ENCODE assay signal across 18 cellular contexts in the genomic region with DNA sequence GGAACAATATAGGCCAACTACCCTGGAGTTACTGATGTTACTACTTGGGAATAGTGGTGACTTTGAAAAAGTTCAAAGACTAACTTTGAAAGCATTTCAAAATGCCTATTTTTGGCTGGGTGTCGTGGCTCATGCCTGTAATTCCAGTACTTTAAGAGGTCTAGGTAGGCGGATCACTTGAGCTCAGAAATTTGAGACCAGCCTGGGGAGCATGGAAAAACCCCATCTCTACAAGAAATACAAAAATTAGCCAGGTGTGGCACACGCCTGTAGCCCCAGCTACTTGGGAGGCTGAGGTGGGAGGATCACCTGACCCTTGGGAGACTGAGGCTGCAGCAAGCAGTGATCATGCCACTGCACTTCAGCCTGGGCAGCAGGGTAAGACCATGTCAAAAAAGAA.
DNase-seq lines count a peak whose midpoint lies in the region; ATAC-seq, FAIRE-seq and TF ChIP-seq lines count a peak whose summit lies in the region.
"Had no signal": no experiment of that assay in that cellular context is flagged by ENCODE, and none has a peak within 500 bp of the region (broad histone marks: within the 10 kb centered on the region; RNA-seq: fewer than 3 reads in every experiment).

No MANE protein-coding gene starts in this region.

- H3K23ac ChIP-seq in IMR-90 (ENCODE audit: low read depth, low read length) (no peak overlapping the region), trophoblast cell (ENCODE audit: low read length) (no peak overlapping the region)

- DNase-seq in CD4-positive, alpha-beta T cell = no peak
- DNase-seq in IMR-90 = no peak
- DNase-seq in astrocyte (ENCODE audit: low read depth) = peak; percentile 53
- peak in 1 of 2 donors; percentile 56 for DNase-seq in trophoblast cell
- DNase-seq in Karpas-422 = no peak
- no peak for DNase-seq in KG1 (lab: John Stamatoyannopoulos, UW)
- DNase-seq in GM13977 (ENCODE audit: low spot score) = no peak
- DNase-seq: DMS79 treated with DMSO at 0.1 percent for 48 hours, H9, MG63, NCI-H1092 treated with DMSO at 0.1 percent for 48 hours, NCI-H146, NCI-H2081, SHP77, SK-N-SH had no signal

- peak overlapping the region; percentile 70; the same call in 1 of the 2 replicates for H4K5ac ChIP-seq in IMR-90 (ENCODE audit: low read depth, low read length)

- H3K4me2 ChIP-seq in IMR-90 (ENCODE audit: low read depth, low read length) (no peak overlapping the region), astrocyte (ENCODE audit: low read length) (no peak overlapping the region), trophoblast cell (ENCODE audit: low read length) (no peak overlapping the region), Karpas-422 (ENCODE audit: low read depth, low read length, poor library complexity, severe bottlenecking) (no peak overlapping the region)
- H3K4me2 ChIP-seq: KMS-11, SK-N-SH had no signal

- H2BK20ac ChIP-seq in IMR-90 (ENCODE audit: low read depth, low read length) = peak overlapping the region; percentile 36; the same call in 1 of the 2 replicates

- H3K4ac ChIP-seq in IMR-90 (ENCODE audit: low read depth, low read length) (peak overlapping the region; percentile 66; the same call in 1 of the 2 replicates), trophoblast cell (ENCODE audit: low read depth, low read length) (no peak overlapping the region)

- peaks cover 3% of the 10 kb centered on the region; the same call in 1 of the 2 replicates for H3K9me1 ChIP-seq in IMR-90 (ENCODE audit: insufficient read depth, low read length)

- dilution Hi-C loops in IMR-90 (cut with HindIII; ENCODE audit: low sequenced_read_pairs, unreplicated experiment) = no loop called here

- peak overlapping the region; percentile 37; the same call in 1 of the 2 replicates for H2BK120ac ChIP-seq in IMR-90 (ENCODE audit: low read depth, low read length)
- H2BK120ac ChIP-seq in trophoblast cell (ENCODE audit: insufficient read depth, low read length, poor library complexity) = peak overlapping the region; percentile 45

- H3K9me3 Mint-ChIP-seq in CD4-positive, alpha-beta T cell = no peaks in the 10 kb centered on the region
- H3K9me3 Mint-ChIP-seq in astrocyte (ENCODE audit: unreplicated experiment) = no peaks in the 10 kb centered on the region

- no TSS peak for BruUV-seq in IMR-90 (replicated peaks; lab: Mats Ljungman, UMichigan)

- H4K8ac ChIP-seq in IMR-90 (ENCODE audit: low read depth in 2 of 2, low read length in 2 of 2) (no peak overlapping the region; a peak in 1 of 4 replicates), trophoblast cell (ENCODE audit: low read depth, low read length) (no peak overlapping the region)

- FAIRE-seq in astrocyte (lab: Jason Lieb, UNC) = no peak
- FAIRE-seq: RCC 7860 had no signal

- TF ChIP-seq POLR2A in IMR-90 (IDR thresholded peaks at IDR 0.05; ENCODE audit: low read depth, low read length) = no peak

- no peak for ATAC-seq in CD4-positive, alpha-beta T cell (ENCODE audit: poor library complexity)
- no peak for ATAC-seq in IMR-90 (ENCODE audit: low read depth)

- H3K36me3 ChIP-seq in IMR-90 (ENCODE audit: control insufficient read depth, insufficient read depth, low read length) = no peaks in the 10 kb centered on the region
- H3K36me3 ChIP-seq in astrocyte (ENCODE audit: insufficient read depth, low read length) = no peaks in the 10 kb centered on the region
- no peaks in the 10 kb centered on the region for H3K36me3 ChIP-seq in trophoblast cell (ENCODE audit: control insufficient read depth in 1 of 2, insufficient read depth in 2 of 2, low read length in 2 of 2)
- no peaks in the 10 kb centered on the region for H3K36me3 ChIP-seq in Karpas-422 (ENCODE audit: insufficient read depth, low read length)
- H3K36me3 ChIP-seq: MG63 had no signal

- POLR2A ChIA-PET in CD4-positive, alpha-beta T cell (lab: Charles Lee) = interaction anchor here (3.7 kb wide), 1 partner anchor 106 kb away, joined by 15 read pairs; the partner anchor contains the start of gene ARRDC3
- POLR2A ChIA-PET in IMR-90 (lab: Charles Lee; ENCODE audit: unreplicated experiment) = no interaction called here

- H3K4me1 Mint-ChIP-seq in CD4-positive, alpha-beta T cell (ENCODE audit: low read depth) = peaks cover 23% of the 10 kb centered on the region
- peaks cover 36% of the 10 kb centered on the region for H3K4me1 Mint-ChIP-seq in astrocyte (ENCODE audit: low read depth, unreplicated experiment)

- H3K4me3 Mint-ChIP-seq in CD4-positive, alpha-beta T cell = peak overlapping the region; percentile 28
- H3K4me3 Mint-ChIP-seq in astrocyte (ENCODE audit: unreplicated experiment) = no peak overlapping the region

- CTCF ChIA-PET in CD4-positive, alpha-beta T cell (lab: Charles Lee) = no interaction called here
- CTCF ChIA-PET in IMR-90 (lab: Yijun Ruan, JAX) = interaction anchor here (0.6 kb wide), 1 partner anchor 18 kb away, joined by 3 read pairs; no protein-coding TSS in a partner anchor

- peak overlapping the region; percentile 34; the same call in 2 of the 3 replicates for H2BK15ac ChIP-seq in IMR-90 (ENCODE audit: low read depth, low read length)

- no CpG with 5 or more reads among the region's 3 CpGs for WGBS in IMR-90 (ENCODE audit: extremely low coverage in 2 of 2, insufficient read length in 1 of 2), 2 experiments
- WGBS in trophoblast cell (ENCODE audit: extremely low coverage, insufficient coverage, insufficient read length) = no CpG with 5 or more reads among the region's 3 CpGs

- H3K79me1 ChIP-seq in IMR-90 (ENCODE audit: low read depth in 1 of 2, low read length in 2 of 2) (no peaks in the 10 kb centered on the region), trophoblast cell (ENCODE audit: low read length) (peaks cover 11% of the 10 kb centered on the region)

- no peak for TF ChIP-seq CTCF in CD4-positive, alpha-beta T cell (IDR thresholded peaks at IDR 0.05)
- TF ChIP-seq CTCF in IMR-90 (conservative IDR thresholded peaks at IDR 0.05; ENCODE audit: low read depth, low read length) (no peak), astrocyte (IDR thresholded peaks at IDR 0.05; ENCODE audit: insufficient read depth, low read depth, low read length) (no peak), GM13977 (IDR thresholded peaks at IDR 0.05; ENCODE audit: extremely low read depth, insufficient read depth, missing control alignments) (no peak)

- H3K79me2 ChIP-seq in astrocyte (ENCODE audit: insufficient read depth, low read length) (no peaks in the 10 kb centered on the region), trophoblast cell (ENCODE audit: control insufficient read depth, insufficient read depth, low read length, poor library complexity) (no peaks in the 10 kb centered on the region), Karpas-422 (ENCODE audit: low read length) (no peaks in the 10 kb centered on the region)

- peak overlapping the region; percentile 86 for H2BK12ac ChIP-seq in trophoblast cell (ENCODE audit: low read length)

- peaks cover 5% of the 10 kb centered on the region for H3K36me3 Mint-ChIP-seq in CD4-positive, alpha-beta T cell (ENCODE audit: low read depth)
- H3K36me3 Mint-ChIP-seq in astrocyte (ENCODE audit: low read depth, unreplicated experiment) = no peaks in the 10 kb centered on the region

- H3K27me3 ChIP-seq in CD4-positive, alpha-beta T cell (ENCODE audit: control insufficient read depth, insufficient read depth, low read length) = no peaks in the 10 kb centered on the region
- H3K27me3 ChIP-seq in IMR-90 (ENCODE audit: control insufficient read depth, insufficient read depth, low read length) (no peaks in the 10 kb centered on the region), astrocyte (ENCODE audit: insufficient read depth, low read length) (no peaks in the 10 kb centered on the region), trophoblast cell (ENCODE audit: insufficient read depth, low read length) (no peaks in the 10 kb centered on the region), Karpas-422 (ENCODE audit: low read length) (no peaks in the 10 kb centered on the region)
- H3K27me3 ChIP-seq: MG63 had no signal

- no peak overlapping the region for H3K56ac ChIP-seq in IMR-90 (ENCODE audit: extremely low read depth, insufficient read depth, low read length)

- H3K14ac ChIP-seq in IMR-90 (replicated peaks; ENCODE audit: low read depth, low read length) (no peak overlapping the region), trophoblast cell (ENCODE audit: low read length) (no peak overlapping the region)

- no peaks in the 10 kb centered on the region for H3K27me3 Mint-ChIP-seq in CD4-positive, alpha-beta T cell
- no peaks in the 10 kb centered on the region for H3K27me3 Mint-ChIP-seq in astrocyte (ENCODE audit: low read depth, unreplicated experiment)

- H2AK9ac ChIP-seq in IMR-90 (replicated peaks; ENCODE audit: low read depth, low read length, poor library complexity) = no peak overlapping the region

- peak overlapping the region; percentile 57; the same call in 1 of the 2 replicates for H3K18ac ChIP-seq in IMR-90 (ENCODE audit: low read depth, low read length)
- H3K18ac ChIP-seq in trophoblast cell (ENCODE audit: low read length) = peak overlapping the region; percentile 65

- peaks cover 11% of the 10 kb centered on the region for H3K4me1 ChIP-seq in IMR-90 (ENCODE audit: control insufficient read depth, insufficient read depth, low read length)
- H3K4me1 ChIP-seq in astrocyte (ENCODE audit: insufficient read depth, low read length) = peaks cover 31% of the 10 kb centered on the region
- peaks cover 2% of the 10 kb centered on the region in 2 experiments for H3K4me1 ChIP-seq in trophoblast cell (ENCODE audit: control insufficient read depth in 1 of 2, insufficient read depth in 2 of 2, low read length in 2 of 2)
- H3K4me1 ChIP-seq in Karpas-422 (ENCODE audit: low read length) = peaks cover 13% of the 10 kb centered on the region

- H3K27ac Mint-ChIP-seq in CD4-positive, alpha-beta T cell = no peak overlapping the region
- peak overlapping the region; percentile 62 for H3K27ac Mint-ChIP-seq in astrocyte (ENCODE audit: unreplicated experiment)

- no peaks in the 10 kb centered on the region for H3K9me3 ChIP-seq in CD4-positive, alpha-beta T cell (ENCODE audit: control insufficient read depth, low read length)
- H3K9me3 ChIP-seq in IMR-90 (ENCODE audit: control insufficient read depth, insufficient read depth, low read length) (no peaks in the 10 kb centered on the region), astrocyte (ENCODE audit: insufficient read depth, low read depth, low read length) (no peaks in the 10 kb centered on the region), trophoblast cell (ENCODE audit: insufficient read depth, low read depth, low read length) (no peaks in the 10 kb centered on the region), Karpas-422 (ENCODE audit: low read length) (no peaks in the 10 kb centered on the region)
- H3K9me3 ChIP-seq: MG63, SK-N-SH had no signal

- H2BK5ac ChIP-seq in IMR-90 (ENCODE audit: low read depth, low read length, poor library complexity, severe bottlenecking) (peak overlapping the region; percentile 27), trophoblast cell (ENCODE audit: low read depth, low read length, poor library complexity) (no peak overlapping the region)

- no peak overlapping the region for H3K9ac ChIP-seq in IMR-90 (ENCODE audit: low read depth, low read length)
- H3K9ac ChIP-seq in astrocyte (ENCODE audit: low read length) = no peak overlapping the region
- H3K9ac ChIP-seq in trophoblast cell (ENCODE audit: low read length) = no peak overlapping the region
- no peak overlapping the region for H3K9ac ChIP-seq in Karpas-422 (ENCODE audit: low read length)
- H3K9ac ChIP-seq: KMS-11, SK-N-SH had no signal

- H4K12ac ChIP-seq in trophoblast cell (ENCODE audit: low read depth, low read length) = no peak overlapping the region

- in situ Hi-C loops in IMR-90 (cut with MboI; ENCODE audit: low sequenced_read_pairs) (no loop called here), GM13977 (cut with MboI; ENCODE audit: low pct_unique_long_range_greater_than_20kb, low sequenced_read_pairs, unreplicated experiment) (no loop called here)

- TF ChIP-seq RAD21 in IMR-90 (IDR thresholded peaks at IDR 0.05; ENCODE audit: low read length) = no peak

- H3K4me3 ChIP-seq in IMR-90 (ENCODE audit: insufficient read depth, low read depth, low read length) = no peak overlapping the region
- no peak overlapping the region for H3K4me3 ChIP-seq in astrocyte (ENCODE audit: insufficient read depth, low read depth, low read length)
- H3K4me3 ChIP-seq in trophoblast cell (ENCODE audit: low read depth, low read length) = no peak overlapping the region
- no peak overlapping the region for H3K4me3 ChIP-seq in Karpas-422 (ENCODE audit: low read length)
- H3K4me3 ChIP-seq: MG63 had no signal

- no peaks in the 10 kb centered on the region for H4K20me1 ChIP-seq in IMR-90 (ENCODE audit: insufficient read depth, low read length)
- H4K20me1 ChIP-seq in astrocyte (ENCODE audit: insufficient read depth, low read length) = no peaks in the 10 kb centered on the region
- H4K20me1 ChIP-seq in Karpas-422 (ENCODE audit: insufficient read depth, low read depth, low read length) = no peaks in the 10 kb centered on the region

- intact Hi-C loops in CD4-positive, alpha-beta T cell (cut with DNase I, micrococcal nuclease) = no loop called here
- intact Hi-C loops in IMR-90 (cut with micrococcal nuclease) = no loop called here

- H4K91ac ChIP-seq in IMR-90 (ENCODE audit: insufficient read depth, low read depth, low read length) = no peak overlapping the region; the same call in 1 of the 2 replicates
- peak overlapping the region; percentile 85 for H4K91ac ChIP-seq in trophoblast cell (ENCODE audit: low read depth, low read length)

- H3K27ac ChIP-seq in CD4-positive, alpha-beta T cell (ENCODE audit: low read depth, low read length) = no peak overlapping the region
- no peak overlapping the region for H3K27ac ChIP-seq in IMR-90 (ENCODE audit: insufficient read depth, low read length)
- no peak overlapping the region for H3K27ac ChIP-seq in astrocyte (ENCODE audit: low read depth, low read length)
- H3K27ac ChIP-seq in trophoblast cell (ENCODE audit: low read depth, low read length) = no peak overlapping the region
- no peak overlapping the region for H3K27ac ChIP-seq in Karpas-422 (ENCODE audit: low read length)
- H3K27ac ChIP-seq: C4-2B, KMS-11 had no signal

- peak overlapping the region; percentile 75; the same call in 1 of the 2 replicates for H2AK5ac ChIP-seq in IMR-90 (ENCODE audit: low read depth, low read length)
- no peak overlapping the region for H2AK5ac ChIP-seq in trophoblast cell (ENCODE audit: low read length)

- H3K9me2 ChIP-seq in Karpas-422 (replicated peaks; ENCODE audit: insufficient read depth, low read length) = no peaks in the 10 kb centered on the region
- H3K9me2 ChIP-seq: SK-N-SH had no signal

- H2AFZ ChIP-seq in IMR-90 (replicated peaks; ENCODE audit: low read length, poor library complexity) (no peak overlapping the region), astrocyte (ENCODE audit: low read depth, low read length) (no peak overlapping the region), trophoblast cell (ENCODE audit: insufficient read depth, low read length, poor library complexity) (no peak overlapping the region), Karpas-422 (ENCODE audit: low read length) (no peak overlapping the region)
